ENCODE assay signal across 29 cellular contexts in the genomic region with DNA sequence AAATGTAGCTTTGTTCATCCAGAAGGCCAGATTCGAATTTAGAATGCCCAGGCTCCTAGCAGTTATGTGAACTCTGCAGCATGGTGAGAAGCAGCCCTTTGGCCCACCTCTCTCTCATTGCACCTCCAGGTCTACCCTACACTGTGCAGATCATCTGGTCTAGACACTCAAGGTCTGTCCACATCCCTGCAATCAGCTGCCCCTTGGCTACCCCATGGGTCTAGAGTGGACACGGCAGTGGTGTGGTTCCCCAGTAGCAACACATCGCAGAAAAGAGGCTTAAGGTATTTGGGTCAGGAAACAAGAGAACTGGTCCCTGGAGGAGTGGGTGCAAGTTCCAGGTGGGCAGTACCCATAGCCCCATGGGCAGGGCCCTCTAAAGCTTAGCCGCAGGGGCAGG.
"Had no signal": no experiment of that assay in that cellular context is flagged by ENCODE, and none has a peak within 500 bp of the region (broad histone marks: within the 10 kb centered on the region; RNA-seq: fewer than 3 reads in every experiment).

No MANE protein-coding gene starts in this region.

- H3K36me3 ChIP-seq: ascending aorta had no signal

- H3K4me1 ChIP-seq: ascending aorta had no signal

- H3K27ac Mint-ChIP-seq: activated B cell treated with CpG ODN at 0.5 μM for 24 hours; activated CD4-positive, alpha-beta memory T cell treated with anti-CD3 and anti-CD28 coated beads for 36 hours; activated T-cell treated with anti-CD3 and anti-CD28 coated beads, Interleukin-2, amount 50 U/mL, for 72 hours; activated T-helper 17 cell treated with anti-CD3 and anti-CD28 coated beads, Interleukin-2, amount 50 U/mL, for 72 hours had no signal

- H3K9ac ChIP-seq: KMS-11 had no signal

- H3K4me3 Mint-ChIP-seq: activated B cell treated with CpG ODN at 0.5 μM for 24 hours; activated CD4-positive, alpha-beta memory T cell treated with anti-CD3 and anti-CD28 coated beads for 36 hours; activated naive CD8-positive, alpha-beta T cell treated with anti-CD3 and anti-CD28 coated beads for 36 hours had no signal

- H3K9me3 Mint-ChIP-seq: activated B cell treated with CpG ODN at 0.5 μM for 24 hours; activated T-helper 17 cell treated with anti-CD3 and anti-CD28 coated beads, Interleukin-2, amount 50 U/mL, for 72 hours had no signal

- H3K4me2 ChIP-seq: KMS-11 had no signal

- H3K4me3 ChIP-seq: ascending aorta had no signal

- H3K27me3 Mint-ChIP-seq: activated B cell treated with CpG ODN at 0.5 μM for 24 hours had no signal

- H3K9me3 ChIP-seq: ascending aorta had no signal

- H3K36me3 Mint-ChIP-seq: activated CD4-positive, alpha-beta memory T cell treated with anti-CD3 and anti-CD28 coated beads for 36 hours had no signal

- H3K27ac ChIP-seq: ascending aorta, KMS-11, VCaP had no signal

- DNase-seq: activated B cell treated with CpG ODN at 0.5 μM for 24 hours; activated CD4-positive, alpha-beta T cell treated with anti-CD3 and anti-CD28 coated beads for 4 hours; activated CD4-positive, alpha-beta T cell treated with anti-CD3 and anti-CD28 coated beads, Interleukin-2, amount 50 U/mL, for 1 hour; activated CD4-positive, CD25-positive, alpha-beta regulatory T cell treated with anti-CD3 and anti-CD28 coated beads, Interleukin-2, amount 50 U/mL, for 72 hours; activated effector memory CD4-positive, alpha-beta T cell treated with anti-CD3 and anti-CD28 coated beads, Interleukin-2, amount 50 U/mL, for 16 hours; activated naive CD4-positive, alpha-beta T cell; activated T-cell treated with anti-CD3 and anti-CD28 coated beads, Interleukin-2, amount 50 U/mL, for 1 hour; amniotic stem cell; MM.1S; MV-4-11; NCI-H1092; NCI-H1436 treated with DMSO at 0.1 percent for 48 hours; NCI-H1694 treated with DMSO at 0.1 percent for 48 hours; NCI-H2029; NCI-H345; NCI-H524 treated with DMSO at 0.1 percent for 48 hours; OCI-M1; Right ventricle myocardium superior; SW 1271; T-helper 1 cell; T-helper 2 cell; T-helper 9 cell had no signal

- H3K27me3 ChIP-seq: ascending aorta had no signal
